Comparison of ENCODE assay signal across 1 cellular context in genomic region chr5:139419226-139419625, GRCh38.
TF ChIP-seq lines count a peak whose summit lies in the region.

No MANE protein-coding gene starts in this region.

TF ChIP-seq in GM23338, 12 proteins besides CTCF, POLR2A, EP300 and RAD21:
- TF ChIP-seq STAT1 (IDR thresholded peaks at IDR 0.05; ENCODE audit: unreplicated experiment) (no peak), ZNF331 (CRISPR knock-in tag; IDR thresholded peaks at IDR 0.05; ENCODE audit: low read depth) (no peak), EZH2 (IDR thresholded peaks at IDR 0.05; ENCODE audit: low read depth, unreplicated experiment) (no peak), JUNB (IDR thresholded peaks at IDR 0.05; ENCODE audit: unreplicated experiment) (no peak), ETS1 (IDR thresholded peaks at IDR 0.05) (no peak), POLR2AphosphoS5 (IDR thresholded peaks at IDR 0.05; ENCODE audit: low read depth) (no peak)
